In the genomic region with DNA sequence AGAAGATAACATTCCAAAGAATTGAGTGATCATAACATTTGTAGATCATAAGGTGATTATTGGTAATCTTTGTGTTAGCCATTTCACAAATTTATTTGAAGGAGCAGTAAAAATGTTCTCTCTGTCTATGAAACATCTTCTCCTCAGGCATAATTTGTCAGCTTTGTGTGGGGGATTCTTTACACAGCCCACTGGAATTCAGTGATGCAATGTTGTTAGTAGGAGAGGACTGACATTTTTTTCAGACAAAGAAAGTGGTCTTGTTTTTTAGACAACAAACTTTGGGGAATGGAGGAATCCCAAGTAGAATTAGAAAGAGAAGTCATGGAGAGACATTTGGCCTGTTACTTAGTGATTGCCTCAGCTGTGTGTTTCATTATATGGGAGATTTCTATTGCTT, we compare ENCODE assay signal across 18 cellular contexts.
DNase-seq lines count a peak whose midpoint lies in the region; ATAC-seq and TF ChIP-seq lines count a peak whose summit lies in the region.
"Had no signal": no experiment of that assay in that cellular context is flagged by ENCODE, and none has a peak within 500 bp of the region (broad histone marks: within the 10 kb centered on the region; RNA-seq: fewer than 3 reads in every experiment).

No MANE protein-coding gene starts in this region.

- ATAC-seq in GM18867 (IDR thresholded peaks at IDR 0.05; ENCODE audit: unreplicated experiment) (no peak), HG03571 (IDR thresholded peaks at IDR 0.05; ENCODE audit: unreplicated experiment) (no peak)
- ATAC-seq: CD8-positive, alpha-beta T cell; sciatic nerve had no signal

- TF ChIP-seq CTCF in cardiac fibroblast (IDR thresholded peaks at IDR 0.05; ENCODE audit: low read depth, low read length) (no peak), mesothelial cell of epicardium (IDR thresholded peaks at IDR 0.05; ENCODE audit: unreplicated experiment) (no peak)

- no peak overlapping the region for H3K4me3 Mint-ChIP-seq in mesothelial cell of epicardium
- H3K4me3 Mint-ChIP-seq: CD8-positive, alpha-beta T cell had no signal

- no peaks in the 10 kb centered on the region for H3K27me3 Mint-ChIP-seq in mesothelial cell of epicardium (ENCODE audit: low read depth)

- peaks cover 39% of the 10 kb centered on the region for H3K4me1 ChIP-seq in ACC112 (ENCODE audit: control insufficient read depth, insufficient read depth, low read length, unreplicated experiment)
- H3K4me1 ChIP-seq: thyroid gland had no signal

- no peaks in the 10 kb centered on the region for H3K27me3 ChIP-seq in ACC112 (ENCODE audit: insufficient read depth, low read length)
- H3K27me3 ChIP-seq: cardiac muscle cell, neutrophil, thyroid gland had no signal

- peak overlapping the region; percentile 50 for H3K27ac ChIP-seq in ACC112 (ENCODE audit: low read depth, low read length)
- H3K27ac ChIP-seq: cardiac muscle cell, neutrophil, RWPE1, thyroid gland had no signal

- H3K4me1 Mint-ChIP-seq in mesothelial cell of epicardium = peaks cover 14% of the 10 kb centered on the region

- H3K79me2 ChIP-seq in ACC112 (ENCODE audit: control insufficient read depth, insufficient read depth, low read length, unreplicated experiment) = peaks cover 27% of the 10 kb centered on the region

- H3K36me3 Mint-ChIP-seq in mesothelial cell of epicardium = no peaks in the 10 kb centered on the region
- H3K36me3 Mint-ChIP-seq: CD8-positive, alpha-beta T cell had no signal

- DNase-seq in HT1080 (ENCODE audit: low read depth) = peak; percentile 37
- DNase-seq in cardiac fibroblast (ENCODE audit: low read depth in 2 of 2) = peak; percentile 30 to 73
- DNase-seq in mesothelial cell of epicardium (ENCODE audit: low spot score in 2 of 2, unreplicated experiment in 2 of 2) = no peak
- DNase-seq in activated CD8-positive, alpha-beta memory T cell treated with anti-CD3 and anti-CD28 coated beads, Interleukin-2, amount 50 U/mL, for 48 hours = no peak
- DNase-seq in NCI-H82 (lab: John Stamatoyannopoulos, UW) = no peak
- DNase-seq: CD8-positive, alpha-beta T cell; effector CD4-positive, alpha-beta T cell; H7; NCI-H2029 treated with DMSO at 0.1 percent for 48 hours; T-helper 1 cell; thyroid gland had no signal

- no peaks in the 10 kb centered on the region for H3K9me3 Mint-ChIP-seq in mesothelial cell of epicardium
- H3K9me3 Mint-ChIP-seq: CD8-positive, alpha-beta T cell had no signal

- H2AFZ ChIP-seq in ACC112 (ENCODE audit: low read length, unreplicated experiment) = no peak overlapping the region

- H3K27ac Mint-ChIP-seq in mesothelial cell of epicardium = peak overlapping the region; percentile 28
- H3K27ac Mint-ChIP-seq: CD8-positive, alpha-beta T cell had no signal

- H3K4me3 ChIP-seq in ACC112 (ENCODE audit: low read depth, low read length) (peak overlapping the region; percentile 13; the same call in 1 of the 2 replicates), cardiac fibroblast (replicated peaks in 1 of 2; ENCODE audit: low read depth in 2 of 2, low read length in 2 of 2) (no peak overlapping the region)
- H3K4me3 ChIP-seq: cardiac muscle cell, thyroid gland had no signal

- no peaks in the 10 kb centered on the region for H3K36me3 ChIP-seq in ACC112 (ENCODE audit: insufficient read depth, low read length)
- H3K36me3 ChIP-seq: cardiac muscle cell, neutrophil, thyroid gland had no signal

Comparison
In these comparisons a context has a peak if more than half of its experiments do, and no peak if none do; other contexts are left out.
1. DNase-seq: peak in HT1080 (single experiment) and cardiac fibroblast (2 of 2); none in mesothelial cell of epicardium (0 of 2), activated CD8-positive, alpha-beta memory T cell treated with anti-CD3 and anti-CD28 coated beads, Interleukin-2, amount 50 U/mL, for 48 hours (single experiment) and NCI-H82 (single experiment).